Comparison of ENCODE assay signal across 19 cellular contexts in genomic region chr20:21901470-21902275, GRCh38.
A peak's percentile ranks its signal among the peaks of the same experiment; 100 is the strongest.
DNase-seq lines count a peak whose midpoint lies in the region; ATAC-seq and TF ChIP-seq lines count a peak whose summit lies in the region.
"Had no signal": no experiment of that assay in that cellular context is flagged by ENCODE, and none has a peak within 500 bp of the region (broad histone marks: within the 10 kb centered on the region; RNA-seq: fewer than 3 reads in every experiment).

No MANE protein-coding gene starts in this region.

- H3K4me1 ChIP-seq in PC-3 (ENCODE audit: insufficient read depth, low read length) (no peaks in the 10 kb centered on the region), hepatocyte (ENCODE audit: insufficient read depth) (no peaks in the 10 kb centered on the region), testis (no peaks in the 10 kb centered on the region)
- H3K4me1 ChIP-seq: ascending aorta, BLaER1, esophagus muscularis mucosa, SJCRH30, upper lobe of left lung had no signal

- ATAC-seq in PC-3 (no peak), GM21619 (IDR thresholded peaks at IDR 0.05; ENCODE audit: unreplicated experiment) (no peak), HG03175 (IDR thresholded peaks at IDR 0.05; ENCODE audit: unreplicated experiment) (no peak)
- ATAC-seq: GM12878 had no signal

- H3F3A ChIP-seq in PC-3 (ENCODE audit: low read length, unreplicated experiment): no peaks in the 10 kb centered on the region

- H3K27ac ChIP-seq in PC-3 (ENCODE audit: low read length) (no peak overlapping the region), hepatocyte (no peak overlapping the region), testis (no peak overlapping the region), RWPE1 (no peak overlapping the region)
- H3K27ac ChIP-seq: ascending aorta, BLaER1, esophagus muscularis mucosa, ovary, SJCRH30, upper lobe of left lung had no signal

- no peaks in the 10 kb centered on the region for H3K36me3 ChIP-seq in PC-3 (ENCODE audit: low read depth, low read length)
- H3K36me3 ChIP-seq in hepatocyte (replicated peaks; ENCODE audit: insufficient read depth, low read depth): no peaks in the 10 kb centered on the region
- no peaks in the 10 kb centered on the region for H3K36me3 ChIP-seq in testis (ENCODE audit: low read depth, missing control alignments)
- H3K36me3 ChIP-seq: ascending aorta, BLaER1, esophagus muscularis mucosa, ovary, SJCRH30, upper lobe of left lung had no signal

- no peaks in the 10 kb centered on the region for H3K79me2 ChIP-seq in PC-3 (ENCODE audit: low read length)
- no peaks in the 10 kb centered on the region for H3K79me2 ChIP-seq in hepatocyte

- intact Hi-C loops in PC-3 (cut with micrococcal nuclease) (no loop called here), testis (cut with DNase I; ENCODE audit: low total_unique reads) (no loop called here)

- H4K20me1 ChIP-seq in PC-3 (ENCODE audit: low read length) (no peaks in the 10 kb centered on the region), hepatocyte (ENCODE audit: insufficient read depth, poor library complexity, severe bottlenecking) (no peaks in the 10 kb centered on the region)
- H4K20me1 ChIP-seq: BLaER1 had no signal

- POLR2A ChIA-PET in PC-3 (lab: Charles Lee; ENCODE audit: unreplicated experiment) (no interaction called here), RWPE1 (lab: Yijun Ruan, JAX; ENCODE audit: low non-redundant PET) (no interaction called here)

- H3K9me3 ChIP-seq in PC-3 (ENCODE audit: low read length) (no peaks in the 10 kb centered on the region), hepatocyte (ENCODE audit: low read depth) (no peaks in the 10 kb centered on the region), testis (no peaks in the 10 kb centered on the region)
- H3K9me3 ChIP-seq: ascending aorta, esophagus muscularis mucosa, ovary, SJCRH30, upper lobe of left lung had no signal

- no peak for TF ChIP-seq POLR2A in testis (IDR thresholded peaks at IDR 0.05)

- H2AFZ ChIP-seq in PC-3 (ENCODE audit: low read length): no peak overlapping the region
- H2AFZ ChIP-seq in hepatocyte: no peak overlapping the region

- WGBS in hepatocyte (ENCODE audit: low lambda C conversion rate, missing lambda C conversion rate): 80% methylated on average over 4 of the region's 4 CpGs
- WGBS in testis, 2 donors: 65% methylated on average over 4 of the region's 4 CpGs

- no peak overlapping the region for H3K4me3 ChIP-seq in PC-3 (ENCODE audit: low read length)
- H3K4me3 ChIP-seq in hepatocyte: no peak overlapping the region
- no peak overlapping the region for H3K4me3 ChIP-seq in testis
- H3K4me3 ChIP-seq: ascending aorta, BLaER1, esophagus muscularis mucosa, GM12878, ovary, SJCRH30, upper lobe of left lung had no signal

- CTCF ChIA-PET in PC-3 (lab: Charles Lee): no interaction called here
- CTCF ChIA-PET in RWPE1 (lab: Yijun Ruan, JAX): no interaction called here

- DNase-seq in HT1080 (ENCODE audit: low read depth): peak; percentile 58
- DNase-seq in PC-3: peak; percentile 7
- DNase-seq in hepatocyte (ENCODE audit: low spot score): peak; percentile 10
- DNase-seq in testis: peak; percentile 17
- DNase-seq in inferior parietal cortex (ENCODE audit: extremely low spot score): no peak
- DNase-seq in RWPE1 (ENCODE audit: low spot score): no peak
- DNase-seq: activated CD4-positive, alpha-beta memory T cell treated with anti-CD3 and anti-CD28 coated beads for 36 hours; dermis blood vessel endothelial cell; NCI-H526 treated with DMSO at 0.1 percent for 48 hours; SJCRH30; stimulated activated CD4-positive, alpha-beta T cell treated with anti-CD3 and anti-CD28 coated beads, Interleukin-15, amount 100 ng/mL, for 24 hours; upper lobe of left lung had no signal

- H3K27me3 ChIP-seq in PC-3 (ENCODE audit: low read length) (no peaks in the 10 kb centered on the region), hepatocyte (no peaks in the 10 kb centered on the region), testis (no peaks in the 10 kb centered on the region)
- H3K27me3 ChIP-seq: ascending aorta, BLaER1, esophagus muscularis mucosa, ovary, upper lobe of left lung had no signal

- no peak overlapping the region for H3K4me2 ChIP-seq in PC-3 (ENCODE audit: low read length)
- no peak overlapping the region for H3K4me2 ChIP-seq in hepatocyte
- H3K4me2 ChIP-seq: BLaER1 had no signal

- H3K9ac ChIP-seq in PC-3 (ENCODE audit: low read length): no peak overlapping the region
- H3K9ac ChIP-seq: BLaER1 had no signal

- TF ChIP-seq CTCF in PC-3 (conservative IDR thresholded peaks at IDR 0.05; ENCODE audit: low read depth, low read length) (no peak), hepatocyte (IDR thresholded peaks at IDR 0.05; ENCODE audit: poor library complexity) (no peak), testis (IDR thresholded peaks at IDR 0.05) (no peak), RWPE1 (conservative IDR thresholded peaks at IDR 0.05; ENCODE audit: low read depth) (no peak)

- BruUV-seq in PC-3 (replicated peaks; lab: Mats Ljungman, UMichigan): no TSS peak

- H3K9me2 ChIP-seq in PC-3 (replicated peaks; ENCODE audit: low read length): no peaks in the 10 kb centered on the region
- no peaks in the 10 kb centered on the region for H3K9me2 ChIP-seq in hepatocyte (replicated peaks; ENCODE audit: insufficient read depth)

Comparison
In these comparisons a context has a peak if more than half of its experiments do, and no peak if none do; other contexts are left out.
1. DNase-seq: peak in HT1080 (single experiment), PC-3 (single experiment), hepatocyte (single experiment) and testis (single experiment); none in inferior parietal cortex (single experiment) and RWPE1 (single experiment).